Comparison of ENCODE assay signal across 10 cellular contexts in genomic region chrX:9746148-9746880, GRCh38. TPM values are rescaled to one million over a fixed set of nuclear protein-coding genes. Genes with fewer than 3 reads are reported as not detected.
DNase-seq lines count a peak whose midpoint lies in the region; ATAC-seq, FAIRE-seq and TF ChIP-seq lines count a peak whose summit lies in the region.
"Had no signal": no experiment of that assay in that cellular context is flagged by ENCODE, and none has a peak within 500 bp of the region (broad histone marks: within the 10 kb centered on the region; RNA-seq: fewer than 3 reads in every experiment).

No MANE protein-coding gene starts in this region.

- peak; percentile 40 for ATAC-seq in omental fat pad (ENCODE audit: low FRiP score)

- FAIRE-seq in RCC 7860 (lab: Jason Lieb, UNC) (no peak), urothelium cell line (lab: Jason Lieb, UNC) (no peak)
- FAIRE-seq: G401.6 had no signal

- TF ChIP-seq CTCF in fibroblast of pulmonary artery (IDR thresholded peaks at IDR 0.05; ENCODE audit: low read length, missing control alignments) (no peak), omental fat pad (IDR thresholded peaks at IDR 0.05) (no peak)

- H3K4me3 ChIP-seq in fibroblast of pulmonary artery (replicated peaks; ENCODE audit: low read depth, low read length) = peak overlapping the region; percentile 10

- DNase-seq in HCEC 1CT = peak; percentile 19
- DNase-seq in RCC 7860 (ENCODE audit: low spot score) = peak; percentile 8
- peak; percentile 88 for DNase-seq in fibroblast of pulmonary artery (ENCODE audit: low read depth)
- DNase-seq in omental fat pad (ENCODE audit: low spot score) = no peak
- no peak for DNase-seq in HuH-7 (ENCODE audit: low spot score)
- DNase-seq in DMS53 treated with DMSO at 0.1 percent for 48 hours (lab: John Stamatoyannopoulos, UW; ENCODE audit: unreplicated experiment) = no peak
- DNase-seq in NCI-H2029 (lab: John Stamatoyannopoulos, UW) = no peak
- DNase-seq in urothelium cell line (ENCODE audit: low spot score) = no peak
- DNase-seq: NCI-H510A treated with DMSO at 0.1 percent for 48 hours had no signal

RNA-seq across cellular contexts. Expression of gene GPR143, which starts 19.3 kb away (rescaled TPM):
- 1 to 10 TPM in 3 of 4 donors, not detected in 1; 1.1 to 1.6 (median 1.2) TPM for total RNA-seq in omental fat pad

RNA-seq across cellular contexts. Expression of gene SHROOM2, which starts 39.9 kb away (rescaled TPM):
- 1 to 10 TPM in 3 of 4 donors, under 1 TPM in 1; 0.88 to 2.4 (median 2.1) TPM for total RNA-seq in omental fat pad

Comparison
In these comparisons a context has a peak if more than half of its experiments do, and no peak if none do; other contexts are left out.
1. DNase-seq: peak in HCEC 1CT (single experiment), RCC 7860 (single experiment) and fibroblast of pulmonary artery (single experiment); none in omental fat pad (single experiment), HuH-7 (single experiment), DMS53 treated with DMSO at 0.1 percent for 48 hours (single experiment), NCI-H2029 (single experiment) and urothelium cell line (single experiment).